29 cellular contexts compared by ENCODE assay signal in genomic region chr1:208421511-208421910, GRCh38.
"Had no signal": no experiment of that assay in that cellular context is flagged by ENCODE, and none has a peak within 500 bp of the region (broad histone marks: within the 10 kb centered on the region; RNA-seq: fewer than 3 reads in every experiment).

No MANE protein-coding gene starts in this region.

- ATAC-seq: activated CD8-positive, alpha-beta T cell treated with anti-CD3 and anti-CD28 coated beads for 36 hours; activated T-cell treated with anti-CD3 and anti-CD28 coated beads, Interleukin-2, amount 50 U/mL, for 72 hours; activated T-helper 17 cell treated with anti-CD3 and anti-CD28 coated beads, Interleukin-2, amount 50 U/mL, for 72 hours; PC-3 had no signal

- H3K4me1 ChIP-seq: Peyer's patch had no signal

- DNase-seq: activated CD4-positive, alpha-beta T cell treated with anti-CD3 and anti-CD28 coated beads, Interleukin-2, amount 10 ng/mL, durations not matched to agents 24 days and 14 days; activated CD4-positive, alpha-beta T cell treated with anti-CD3 and anti-CD28 coated beads, Interleukin-2, amount 50 U/mL, for 4 hours; activated CD8-positive, alpha-beta T cell treated with anti-CD3 and anti-CD28 coated beads for 36 hours; activated effector memory CD4-positive, alpha-beta T cell treated with anti-CD3 and anti-CD28 coated beads, Interleukin-2, amount 50 U/mL, for 16 hours; activated naive CD4-positive, alpha-beta T cell; activated naive CD4-positive, alpha-beta T cell treated with anti-CD3 and anti-CD28 coated beads, Interleukin-2, amount 50 U/mL, for 16 hours; activated naive CD8-positive, alpha-beta T cell treated with anti-CD3 and anti-CD28 coated beads for 36 hours; activated T-cell treated with anti-CD3 and anti-CD28 coated beads, Interleukin-2, amount 50 U/mL, for 1 hour; activated T-cell treated with anti-CD3 and anti-CD28 coated beads, Interleukin-2, amount 50 U/mL, for 72 hours; amniotic stem cell; aorta; brain microvascular endothelial cell; Kasumi-1; MG63; NCI-H1048; NCI-H1436 treated with DMSO at 0.1 percent for 48 hours; NCI-H1694 treated with DMSO at 0.1 percent for 48 hours; NCI-H2029; NCI-H345; NCI-H510A; NCI-H526; NCI-H748 treated with DMSO at 0.1 percent for 48 hours; NK-92 treated with Interleukin-12 subunit alpha and Interleukin-12 subunit beta, amount 100 ng/mL, for 24 hours; PC-3; Peyer's patch; RPMI8226; SHP77 treated with DMSO at 0.1 percent for 48 hours had no signal

- H3K9me3 ChIP-seq: MG63, Peyer's patch, SJSA1 had no signal

- H3K27ac ChIP-seq: brain microvascular endothelial cell, Peyer's patch, SJSA1 had no signal

- H3K36me3 ChIP-seq: brain microvascular endothelial cell, MG63, Peyer's patch, SJSA1 had no signal

- H3K4me3 ChIP-seq: MG63, Peyer's patch, SJSA1 had no signal

- H3K27me3 ChIP-seq: brain microvascular endothelial cell, MG63, Peyer's patch, SJSA1 had no signal
